Comparison of ENCODE assay signal across 1 cellular context in the genomic region with DNA sequence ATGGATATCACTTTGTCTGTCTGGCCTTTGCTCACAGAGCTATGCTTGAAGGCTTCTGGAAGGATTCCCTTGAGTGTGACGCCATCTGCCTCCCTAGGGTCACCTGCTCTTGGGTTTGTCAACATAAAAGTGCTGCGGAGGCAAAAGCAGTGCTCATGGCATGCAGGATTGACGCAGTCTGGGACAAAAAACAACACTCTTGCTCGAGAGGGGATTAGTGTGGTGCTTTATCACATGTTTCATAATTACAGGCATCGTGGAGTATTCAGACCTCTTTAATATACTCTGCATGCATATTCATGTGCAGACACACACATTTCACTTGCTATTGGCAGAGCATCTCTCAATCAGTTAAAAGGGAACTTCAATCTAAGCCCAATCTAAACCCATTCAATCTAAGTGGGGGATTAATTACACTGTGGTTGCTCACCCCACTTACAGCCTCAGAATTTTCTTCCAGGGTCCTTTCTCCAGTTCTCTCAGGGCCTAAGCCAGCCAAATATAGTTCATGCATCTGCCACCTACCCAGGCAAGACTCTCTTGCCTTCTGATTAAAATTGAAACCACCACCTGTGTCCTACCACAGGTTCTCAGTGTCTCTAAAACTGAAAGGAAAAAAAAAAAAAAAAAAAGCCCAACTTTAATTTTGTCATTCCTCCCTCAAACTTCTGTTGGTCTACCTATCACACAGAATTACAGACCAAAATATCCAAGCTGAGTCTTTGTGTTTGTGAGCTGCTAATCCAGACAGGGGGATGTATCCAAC.
TF ChIP-seq lines count a peak whose summit lies in the region.

No MANE protein-coding gene starts in this region.

TF ChIP-seq in GM12878, 131 proteins besides CTCF, POLR2A, EP300 and RAD21 (continued from another document and continues in another):
- TF ChIP-seq FOXM1 (IDR thresholded peaks at IDR 0.05; ENCODE audit: low read depth, low read length) (peak; percentile 93), IKZF1 (conservative IDR thresholded peaks at IDR 0.05) (peak; percentile 75), MTA3 (IDR thresholded peaks at IDR 0.05; ENCODE audit: borderline replicate concordance, low read length) (no peak; the same call in 1 of the 2 replicates), DPF2 (IDR thresholded peaks at IDR 0.05) (peak; percentile 73; the same call in 1 of the 2 replicates), SMC3 (IDR thresholded peaks at IDR 0.05; ENCODE audit: borderline replicate concordance, low read length) (peak; percentile 26; the same call in 1 of the 2 replicates), REST (IDR thresholded peaks at IDR 0.05; ENCODE audit: low read depth, low read length) (no peak), ATF7 (IDR thresholded peaks at IDR 0.05; ENCODE audit: low read depth) (peak; percentile 43), SRF (IDR thresholded peaks at IDR 0.05; ENCODE audit: low read depth in 2 of 2, low read length in 2 of 2) (peak in 1 of 2 experiments; percentile 39; a peak in 1 of 4 replicates), RUNX3 (IDR thresholded peaks at IDR 0.05; ENCODE audit: low read length) (peak; percentile 95), SMARCA5 (IDR thresholded peaks at IDR 0.05) (0 out of 2 replicates have a peak, but pooled peaks have one; percentile 49), CEBPB (IDR thresholded peaks at IDR 0.05; ENCODE audit: borderline replicate concordance in 1 of 2, low read depth in 2 of 2, low read length in 2 of 2) (peak in 1 of 2 experiments; percentile 41; a peak in 1 of 4 replicates), RBBP5 (conservative IDR thresholded peaks at IDR 0.05) (no peak), NBN (IDR thresholded peaks at IDR 0.05) (peak; percentile 75), TCF3 (IDR thresholded peaks at IDR 0.05; ENCODE audit: borderline replicate concordance, insufficient read depth, low read depth, low read length) (peak; percentile 97; the same call in 1 of the 2 replicates), ASH2L (IDR thresholded peaks at IDR 0.05; ENCODE audit: borderline replicate concordance, low read depth) (peak; percentile 84), ZNF274 (IDR thresholded peaks at IDR 0.05; ENCODE audit: insufficient read depth, insufficient read length) (no peak), POU2F2 (IDR thresholded peaks at IDR 0.05; ENCODE audit: borderline replicate concordance, low read depth, low read length) (peak; percentile 100), NFXL1 (IDR thresholded peaks at IDR 0.05; ENCODE audit: borderline replicate concordance) (no peak), PAX5 (IDR thresholded peaks at IDR 0.05; ENCODE audit: borderline replicate concordance, low read depth, low read length) (peak; percentile 32; the same call in 1 of the 2 replicates), MXI1 (IDR thresholded peaks at IDR 0.05; ENCODE audit: low read depth, low read length) (peak; percentile 37; the same call in 1 of the 2 replicates), BCL3 (IDR thresholded peaks at IDR 0.05; ENCODE audit: borderline replicate concordance, insufficient read depth, low read depth, low read length, poor library complexity, severe bottlenecking) (peak; percentile 80), MEF2B (IDR thresholded peaks at IDR 0.05; ENCODE audit: partially characterized antibody, poor library complexity, severe bottlenecking) (peak; percentile 85), LARP7 (IDR thresholded peaks at IDR 0.05) (0 out of 2 replicates have a peak, but pooled peaks have one; percentile 52), KAT2A (conservative IDR thresholded peaks at IDR 0.05; ENCODE audit: control insufficient read depth, low read depth, low read length) (no peak), ZNF217 (IDR thresholded peaks at IDR 0.05) (no peak), BMI1 (IDR thresholded peaks at IDR 0.05; ENCODE audit: borderline replicate concordance) (no peak), CBX5 (IDR thresholded peaks at IDR 0.05; ENCODE audit: low read depth) (peak; percentile 89; the same call in 1 of the 2 replicates), ZBED1 (IDR thresholded peaks at IDR 0.05; ENCODE audit: borderline replicate concordance) (peak; percentile 85), ESRRA (IDR thresholded peaks at IDR 0.05; ENCODE audit: low read length) (peak; percentile 52; the same call in 1 of the 2 replicates), GABPA (IDR thresholded peaks at IDR 0.05; ENCODE audit: low read depth) (0 out of 2 replicates have a peak, but pooled peaks have one; percentile 37), SKIL (IDR thresholded peaks at IDR 0.05; ENCODE audit: low read depth, poor library complexity, severe bottlenecking) (peak; percentile 82), NFIC (IDR thresholded peaks at IDR 0.05; ENCODE audit: low read depth, low read length) (peak; percentile 96)
- TF ChIP-seq, protein P1, sequence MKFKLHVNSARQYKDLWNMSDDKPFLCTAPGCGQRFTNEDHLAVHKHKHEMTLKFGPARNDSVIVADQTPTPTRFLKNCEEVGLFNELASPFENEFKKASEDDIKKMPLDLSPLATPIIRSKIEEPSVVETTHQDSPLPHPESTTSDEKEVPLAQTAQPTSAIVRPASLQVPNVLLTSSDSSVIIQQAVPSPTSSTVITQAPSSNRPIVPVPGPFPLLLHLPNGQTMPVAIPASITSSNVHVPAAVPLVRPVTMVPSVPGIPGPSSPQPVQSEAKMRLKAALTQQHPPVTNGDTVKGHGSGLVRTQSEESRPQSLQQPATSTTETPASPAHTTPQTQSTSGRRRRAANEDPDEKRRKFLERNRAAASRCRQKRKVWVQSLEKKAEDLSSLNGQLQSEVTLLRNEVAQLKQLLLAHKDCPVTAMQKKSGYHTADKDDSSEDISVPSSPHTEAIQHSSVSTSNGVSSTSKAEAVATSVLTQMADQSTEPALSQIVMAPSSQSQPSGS (IDR thresholded peaks at IDR 0.05; ENCODE audit: low read length): peak; percentile 96
- TF ChIP-seq, protein P2, sequence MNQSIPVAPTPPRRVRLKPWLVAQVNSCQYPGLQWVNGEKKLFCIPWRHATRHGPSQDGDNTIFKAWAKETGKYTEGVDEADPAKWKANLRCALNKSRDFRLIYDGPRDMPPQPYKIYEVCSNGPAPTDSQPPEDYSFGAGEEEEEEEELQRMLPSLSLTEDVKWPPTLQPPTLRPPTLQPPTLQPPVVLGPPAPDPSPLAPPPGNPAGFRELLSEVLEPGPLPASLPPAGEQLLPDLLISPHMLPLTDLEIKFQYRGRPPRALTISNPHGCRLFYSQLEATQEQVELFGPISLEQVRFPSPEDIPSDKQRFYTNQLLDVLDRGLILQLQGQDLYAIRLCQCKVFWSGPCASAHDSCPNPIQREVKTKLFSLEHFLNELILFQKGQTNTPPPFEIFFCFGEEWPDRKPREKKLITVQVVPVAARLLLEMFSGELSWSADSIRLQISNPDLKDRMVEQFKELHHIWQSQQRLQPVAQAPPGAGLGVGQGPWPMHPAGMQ (IDR thresholded peaks at IDR 0.05; ENCODE audit: borderline replicate concordance): no peak
- TF ChIP-seq, protein P3, sequence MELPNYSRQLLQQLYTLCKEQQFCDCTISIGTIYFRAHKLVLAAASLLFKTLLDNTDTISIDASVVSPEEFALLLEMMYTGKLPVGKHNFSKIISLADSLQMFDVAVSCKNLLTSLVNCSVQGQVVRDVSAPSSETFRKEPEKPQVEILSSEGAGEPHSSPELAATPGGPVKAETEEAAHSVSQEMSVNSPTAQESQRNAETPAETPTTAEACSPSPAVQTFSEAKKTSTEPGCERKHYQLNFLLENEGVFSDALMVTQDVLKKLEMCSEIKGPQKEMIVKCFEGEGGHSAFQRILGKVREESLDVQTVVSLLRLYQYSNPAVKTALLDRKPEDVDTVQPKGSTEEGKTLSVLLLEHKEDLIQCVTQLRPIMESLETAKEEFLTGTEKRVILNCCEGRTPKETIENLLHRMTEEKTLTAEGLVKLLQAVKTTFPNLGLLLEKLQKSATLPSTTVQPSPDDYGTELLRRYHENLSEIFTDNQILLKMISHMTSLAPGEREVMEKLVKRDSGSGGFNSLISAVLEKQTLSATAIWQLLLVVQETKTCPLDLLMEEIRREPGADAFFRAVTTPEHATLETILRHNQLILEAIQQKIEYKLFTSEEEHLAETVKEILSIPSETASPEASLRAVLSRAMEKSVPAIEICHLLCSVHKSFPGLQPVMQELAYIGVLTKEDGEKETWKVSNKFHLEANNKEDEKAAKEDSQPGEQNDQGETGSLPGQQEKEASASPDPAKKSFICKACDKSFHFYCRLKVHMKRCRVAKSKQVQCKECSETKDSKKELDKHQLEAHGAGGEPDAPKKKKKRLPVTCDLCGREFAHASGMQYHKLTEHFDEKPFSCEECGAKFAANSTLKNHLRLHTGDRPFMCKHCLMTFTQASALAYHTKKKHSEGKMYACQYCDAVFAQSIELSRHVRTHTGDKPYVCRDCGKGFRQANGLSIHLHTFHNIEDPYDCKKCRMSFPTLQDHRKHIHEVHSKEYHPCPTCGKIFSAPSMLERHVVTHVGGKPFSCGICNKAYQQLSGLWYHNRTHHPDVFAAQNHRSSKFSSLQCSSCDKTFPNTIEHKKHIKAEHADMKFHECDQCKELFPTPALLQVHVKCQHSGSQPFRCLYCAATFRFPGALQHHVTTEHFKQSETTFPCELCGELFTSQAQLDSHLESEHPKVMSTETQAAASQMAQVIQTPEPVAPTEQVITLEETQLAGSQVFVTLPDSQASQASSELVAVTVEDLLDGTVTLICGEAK (IDR thresholded peaks at IDR 0.05; ENCODE audit: borderline replicate concordance): peak; percentile 67
- TF ChIP-seq, protein P4, sequence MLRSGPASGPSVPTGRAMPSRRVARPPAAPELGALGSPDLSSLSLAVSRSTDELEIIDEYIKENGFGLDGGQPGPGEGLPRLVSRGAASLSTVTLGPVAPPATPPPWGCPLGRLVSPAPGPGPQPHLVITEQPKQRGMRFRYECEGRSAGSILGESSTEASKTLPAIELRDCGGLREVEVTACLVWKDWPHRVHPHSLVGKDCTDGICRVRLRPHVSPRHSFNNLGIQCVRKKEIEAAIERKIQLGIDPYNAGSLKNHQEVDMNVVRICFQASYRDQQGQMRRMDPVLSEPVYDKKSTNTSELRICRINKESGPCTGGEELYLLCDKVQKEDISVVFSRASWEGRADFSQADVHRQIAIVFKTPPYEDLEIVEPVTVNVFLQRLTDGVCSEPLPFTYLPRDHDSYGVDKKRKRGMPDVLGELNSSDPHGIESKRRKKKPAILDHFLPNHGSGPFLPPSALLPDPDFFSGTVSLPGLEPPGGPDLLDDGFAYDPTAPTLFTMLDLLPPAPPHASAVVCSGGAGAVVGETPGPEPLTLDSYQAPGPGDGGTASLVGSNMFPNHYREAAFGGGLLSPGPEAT (IDR thresholded peaks at IDR 0.05; ENCODE audit: low read depth): peak; percentile 71
- TF ChIP-seq, protein P5, sequence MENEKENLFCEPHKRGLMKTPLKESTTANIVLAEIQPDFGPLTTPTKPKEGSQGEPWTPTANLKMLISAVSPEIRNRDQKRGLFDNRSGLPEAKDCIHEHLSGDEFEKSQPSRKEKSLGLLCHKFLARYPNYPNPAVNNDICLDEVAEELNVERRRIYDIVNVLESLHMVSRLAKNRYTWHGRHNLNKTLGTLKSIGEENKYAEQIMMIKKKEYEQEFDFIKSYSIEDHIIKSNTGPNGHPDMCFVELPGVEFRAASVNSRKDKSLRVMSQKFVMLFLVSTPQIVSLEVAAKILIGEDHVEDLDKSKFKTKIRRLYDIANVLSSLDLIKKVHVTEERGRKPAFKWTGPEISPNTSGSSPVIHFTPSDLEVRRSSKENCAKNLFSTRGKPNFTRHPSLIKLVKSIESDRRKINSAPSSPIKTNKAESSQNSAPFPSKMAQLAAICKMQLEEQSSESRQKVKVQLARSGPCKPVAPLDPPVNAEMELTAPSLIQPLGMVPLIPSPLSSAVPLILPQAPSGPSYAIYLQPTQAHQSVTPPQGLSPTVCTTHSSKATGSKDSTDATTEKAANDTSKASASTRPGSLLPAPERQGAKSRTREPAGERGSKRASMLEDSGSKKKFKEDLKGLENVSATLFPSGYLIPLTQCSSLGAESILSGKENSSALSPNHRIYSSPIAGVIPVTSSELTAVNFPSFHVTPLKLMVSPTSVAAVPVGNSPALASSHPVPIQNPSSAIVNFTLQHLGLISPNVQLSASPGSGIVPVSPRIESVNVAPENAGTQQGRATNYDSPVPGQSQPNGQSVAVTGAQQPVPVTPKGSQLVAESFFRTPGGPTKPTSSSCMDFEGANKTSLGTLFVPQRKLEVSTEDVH (IDR thresholded peaks at IDR 0.05; ENCODE audit: low read depth, partially characterized antibody): no peak
